ENCODE assay signal across 8 cellular contexts in genomic region chr13:96984061-96984508, GRCh38. TPM values are rescaled to one million over a fixed set of nuclear protein-coding genes. Genes with fewer than 3 reads are reported as not detected.
DNase-seq lines count a peak whose midpoint lies in the region; ATAC-seq and TF ChIP-seq lines count a peak whose summit lies in the region.

No MANE protein-coding gene starts in this region.

- no peak for TF ChIP-seq POLR2A in vagina (IDR thresholded peaks at IDR 0.05)

- peaks cover 12% of the 10 kb centered on the region for H3K4me1 Mint-ChIP-seq in activated naive CD8-positive, alpha-beta T cell treated with anti-CD3 and anti-CD28 coated beads, Interleukin-2, amount 10 ng/mL, durations not matched to agents 7 days and 5 days

- peak overlapping the region; percentile 10 for H3K27ac ChIP-seq in vagina

- no peaks in the 10 kb centered on the region for H3K36me3 ChIP-seq in vagina

- no peak overlapping the region for H3K27ac Mint-ChIP-seq in activated naive CD8-positive, alpha-beta T cell treated with anti-CD3 and anti-CD28 coated beads, Interleukin-2, amount 10 ng/mL, durations not matched to agents 7 days and 5 days

- peak overlapping the region; percentile 64 for H3K4me3 Mint-ChIP-seq in activated naive CD8-positive, alpha-beta T cell treated with anti-CD3 and anti-CD28 coated beads, Interleukin-2, amount 10 ng/mL, durations not matched to agents 7 days and 5 days

- intact Hi-C loops in vagina (cut with DNase I): no loop called here

- peaks cover 16% of the 10 kb centered on the region for H3K27me3 Mint-ChIP-seq in activated naive CD8-positive, alpha-beta T cell treated with anti-CD3 and anti-CD28 coated beads, Interleukin-2, amount 10 ng/mL, durations not matched to agents 7 days and 5 days

- H3K9me3 Mint-ChIP-seq in activated naive CD8-positive, alpha-beta T cell treated with anti-CD3 and anti-CD28 coated beads, Interleukin-2, amount 10 ng/mL, durations not matched to agents 7 days and 5 days: peaks cover 4% of the 10 kb centered on the region

- no peaks in the 10 kb centered on the region for H3K27me3 ChIP-seq in vagina

- peaks cover 5% of the 10 kb centered on the region for H3K4me1 ChIP-seq in vagina

- no peaks in the 10 kb centered on the region for H3K36me3 Mint-ChIP-seq in activated naive CD8-positive, alpha-beta T cell treated with anti-CD3 and anti-CD28 coated beads, Interleukin-2, amount 10 ng/mL, durations not matched to agents 7 days and 5 days

- POLR2A ChIA-PET in activated naive CD8-positive, alpha-beta T cell treated with anti-CD3 and anti-CD28 coated beads, Interleukin-2, amount 10 ng/mL, durations not matched to agents 7 days and 5 days (lab: Charles Lee): no interaction called here

- ATAC-seq in GM18499 (IDR thresholded peaks at IDR 0.05; ENCODE audit: insufficient read depth, unreplicated experiment) (peak; percentile 81), GM21619 (IDR thresholded peaks at IDR 0.05; ENCODE audit: unreplicated experiment) (peak; percentile 100)
- ATAC-seq in activated naive CD8-positive, alpha-beta T cell treated with anti-CD3 and anti-CD28 coated beads, Interleukin-2, amount 10 ng/mL, durations not matched to agents 7 days and 5 days (ENCODE audit: low read depth): peak; percentile 99

- H3K4me3 ChIP-seq in LNCaP clone FGC (ENCODE audit: low read depth, low read length) (peak overlapping the region; percentile 34), vagina (peak overlapping the region in 1 of 2 donors; percentile 15)

- TF ChIP-seq CTCF in LNCaP clone FGC (IDR thresholded peaks at IDR 0.05; ENCODE audit: control insufficient read depth, extremely low read depth, insufficient read depth) (peak; percentile 29; the same call in 1 of the 2 replicates), vagina (IDR thresholded peaks at IDR 0.05) (no peak)

- H3K9me3 ChIP-seq in vagina: no peaks in the 10 kb centered on the region

- DNase-seq in LNCaP clone FGC (ENCODE audit: low read depth) (peak; percentile 58), kidney tubule cell (ENCODE audit: low spot score) (peak; percentile 52), vagina (ENCODE audit: extremely low spot score in 2 of 2) (no peak), 8988T (no peak)
- no peak for DNase-seq in activated naive CD8-positive, alpha-beta T cell treated with anti-CD3 and anti-CD28 coated beads, Interleukin-2, amount 10 ng/mL, durations not matched to agents 7 days and 5 days
- no peak for DNase-seq in stimulated activated CD4-positive, alpha-beta T cell treated with anti-CD3 and anti-CD28 coated beads, Interleukin-15, amount 100 ng/mL, for 24 hours

RNA-seq across cellular contexts. Expression of gene OXGR1, which starts 10.2 kb away (rescaled TPM):
- not detected for total RNA-seq in activated naive CD8-positive, alpha-beta T cell treated with anti-CD3 and anti-CD28 coated beads, Interleukin-2, amount 10 ng/mL, durations not matched to agents 7 days and 5 days
- total RNA-seq in vagina: 0.74 TPM

Comparison
In these comparisons a context has a peak if more than half of its experiments do, and no peak if none do; other contexts are left out.
1. DNase-seq: peak in LNCaP clone FGC (single experiment) and kidney tubule cell (single experiment); none in activated naive CD8-positive, alpha-beta T cell treated with anti-CD3 and anti-CD28 coated beads, Interleukin-2, amount 10 ng/mL, durations not matched to agents 7 days and 5 days (single experiment), vagina (0 of 2), 8988T (single experiment) and stimulated activated CD4-positive, alpha-beta T cell treated with anti-CD3 and anti-CD28 coated beads, Interleukin-15, amount 100 ng/mL, for 24 hours (single experiment).
2. Peak in every context shown above with its lines, with median percentiles within 50 percentile points of each other: ATAC-seq.